13 cellular contexts compared by ENCODE assay signal in genomic region chr7:26449175-26450165, GRCh38.
DNase-seq lines count a peak whose midpoint lies in the region; ATAC-seq and TF ChIP-seq lines count a peak whose summit lies in the region.
"Had no signal": no experiment of that assay in that cellular context is flagged by ENCODE, and none has a peak within 500 bp of the region (broad histone marks: within the 10 kb centered on the region; RNA-seq: fewer than 3 reads in every experiment).

No MANE protein-coding gene starts in this region.

- no peak overlapping the region for H3K27ac ChIP-seq in upper lobe of right lung

- no peaks in the 10 kb centered on the region for H3K27me3 ChIP-seq in kidney epithelial cell (ENCODE audit: control insufficient read depth, insufficient read depth, low read length)
- no peaks in the 10 kb centered on the region for H3K27me3 ChIP-seq in upper lobe of right lung

- DNase-seq in HPDE6-E6E7 (ENCODE audit: extremely low spot score) (peak; percentile 15), astrocyte of the cerebellum (ENCODE audit: low read depth) (peak; percentile 1), kidney epithelial cell (ENCODE audit: low read depth) (peak; percentile 80), upper lobe of right lung (no peak), putamen (ENCODE audit: low spot score) (no peak), HUDEP-2 (lab: John Stamatoyannopoulos, UW; ENCODE audit: unreplicated experiment in 76 of 76) (no peak)
- DNase-seq in activated naive CD4-positive, alpha-beta T cell (lab: John Stamatoyannopoulos, UW) = no peak
- DNase-seq: activated naive CD8-positive, alpha-beta T cell treated with anti-CD3 and anti-CD28 coated beads, Interleukin-2, amount 10 ng/mL, durations not matched to agents 7 days and 5 days; DMS 273 treated with DMSO at 0.1 percent for 48 hours; effector memory CD4-positive, alpha-beta T cell; naive thymus-derived CD8-positive, alpha-beta T cell; stimulated activated CD4-positive, alpha-beta T cell treated with anti-CD3 and anti-CD28 coated beads, Interleukin-15, amount 100 ng/mL, for 24 hours; T-helper 17 cell had no signal

- no peak for TF ChIP-seq CTCF in astrocyte of the cerebellum (IDR thresholded peaks at IDR 0.05; ENCODE audit: low read depth, low read length, missing control alignments)
- no peak for TF ChIP-seq CTCF in kidney epithelial cell (IDR thresholded peaks at IDR 0.05; ENCODE audit: insufficient read depth, low read length, poor library complexity, severe bottlenecking)
- no peak for TF ChIP-seq CTCF in upper lobe of right lung (IDR thresholded peaks at IDR 0.05)

- H3K36me3 ChIP-seq in kidney epithelial cell (ENCODE audit: control insufficient read depth, insufficient read depth, low read length) (no peaks in the 10 kb centered on the region), upper lobe of right lung (no peaks in the 10 kb centered on the region)

- intact Hi-C loops in upper lobe of right lung (cut with DNase I) = no loop called here

- H3K9me3 ChIP-seq in upper lobe of right lung = no peaks in the 10 kb centered on the region

- no peaks in the 10 kb centered on the region for H3K4me1 ChIP-seq in upper lobe of right lung

- in situ Hi-C loops in astrocyte of the cerebellum (cut with HindIII; ENCODE audit: low sequenced_read_pairs) = no loop called here

- peak; percentile 37 for ATAC-seq in upper lobe of right lung
- ATAC-seq: naive thymus-derived CD8-positive, alpha-beta T cell; T-helper 17 cell had no signal

- H3K4me3 ChIP-seq in astrocyte of the cerebellum (ENCODE audit: low read depth, low read length) (no peak overlapping the region), kidney epithelial cell (ENCODE audit: low read depth, low read length) (no peak overlapping the region), upper lobe of right lung (no peak overlapping the region)

Comparison
In these comparisons a context has a peak if more than half of its experiments do, and no peak if none do; other contexts are left out.
1. DNase-seq: peak in HPDE6-E6E7 (single experiment), astrocyte of the cerebellum (single experiment) and kidney epithelial cell (single experiment); none in upper lobe of right lung (single experiment), putamen (single experiment), HUDEP-2 (0 of 76) and activated naive CD4-positive, alpha-beta T cell (0 of 4).